Comparison of ENCODE assay signal across 16 cellular contexts in the genomic region with DNA sequence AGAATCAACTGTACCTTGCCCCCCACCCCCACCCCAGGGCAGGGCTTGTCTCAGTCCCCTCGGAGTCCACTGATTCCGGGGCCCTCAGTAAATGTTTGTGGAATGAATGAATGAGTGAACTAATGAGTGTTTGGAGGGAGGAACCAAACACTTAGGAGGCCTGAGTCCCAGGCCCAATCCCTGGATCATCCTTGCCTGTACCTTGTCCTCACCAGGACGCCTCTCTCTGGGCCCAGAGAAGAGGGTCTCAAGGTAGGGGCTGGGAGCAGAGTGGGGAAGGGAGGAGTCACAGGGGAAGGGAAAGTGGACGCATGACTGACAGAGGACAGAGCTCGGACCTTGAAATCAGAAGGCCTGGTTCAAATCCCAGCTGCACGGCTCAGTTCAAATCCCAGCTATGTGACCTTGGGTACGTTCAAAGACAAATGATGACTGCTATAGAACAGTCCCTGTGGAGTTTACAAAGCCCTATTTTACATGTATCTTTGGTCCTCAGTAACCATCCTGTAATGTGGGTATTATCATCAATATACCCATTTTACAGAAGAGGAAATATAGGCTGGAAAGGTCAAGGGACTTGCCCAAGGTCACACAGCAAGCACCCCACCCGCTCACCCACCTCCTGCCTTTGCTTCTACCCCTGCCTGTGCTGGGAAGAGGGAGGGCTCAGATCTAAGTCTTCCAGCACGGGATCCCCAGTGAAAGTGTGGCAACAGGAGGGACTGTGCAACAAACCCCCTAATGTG. TPM values are rescaled to one million over a fixed set of nuclear protein-coding genes. Genes with fewer than 3 reads are reported as not detected.
A peak's percentile ranks its signal among the peaks of the same experiment; 100 is the strongest.
DNase-seq lines count a peak whose midpoint lies in the region; ATAC-seq and TF ChIP-seq lines count a peak whose summit lies in the region.
"Had no signal": no experiment of that assay in that cellular context is flagged by ENCODE, and none has a peak within 500 bp of the region (broad histone marks: within the 10 kb centered on the region; RNA-seq: fewer than 3 reads in every experiment).

No MANE protein-coding gene starts in this region.

- H3K4me3 Mint-ChIP-seq in CD8-positive, alpha-beta T cell: no peak overlapping the region
- no peak overlapping the region for H3K4me3 Mint-ChIP-seq in activated naive CD8-positive, alpha-beta T cell treated with anti-CD3 and anti-CD28 coated beads, Interleukin-2, amount 10 ng/mL, durations not matched to agents 7 days and 5 days
- H3K4me3 Mint-ChIP-seq in natural killer cell treated with Interleukin-12 subunit alpha and Interleukin-12 subunit beta and Interleukin-15 and Interleukin-18, amount 100 ng/mL, for 72 hours: no peak overlapping the region
- H3K4me3 Mint-ChIP-seq: CD14-positive monocyte had no signal

- H3K4me1 Mint-ChIP-seq in CD8-positive, alpha-beta T cell (ENCODE audit: low read depth): peaks cover 41% of the 10 kb centered on the region
- H3K4me1 Mint-ChIP-seq in activated naive CD8-positive, alpha-beta T cell treated with anti-CD3 and anti-CD28 coated beads, Interleukin-2, amount 10 ng/mL, durations not matched to agents 7 days and 5 days: peaks cover 36% of the 10 kb centered on the region
- peaks cover 31 to 34% of the 10 kb centered on the region in 2 donors for H3K4me1 Mint-ChIP-seq in natural killer cell treated with Interleukin-12 subunit alpha and Interleukin-12 subunit beta and Interleukin-15 and Interleukin-18, amount 100 ng/mL, for 72 hours (ENCODE audit: low read depth in 2 of 2)

- ATAC-seq in CD8-positive, alpha-beta T cell: no peak
- ATAC-seq in activated naive CD8-positive, alpha-beta T cell treated with anti-CD3 and anti-CD28 coated beads, Interleukin-2, amount 10 ng/mL, durations not matched to agents 7 days and 5 days (ENCODE audit: low read depth): no peak
- ATAC-seq in natural killer cell treated with Interleukin-12 subunit alpha and Interleukin-12 subunit beta and Interleukin-15 and Interleukin-18, amount 100 ng/mL, for 72 hours: no peak

- intact Hi-C loops in CD8-positive, alpha-beta T cell (cut with DNase I, micrococcal nuclease): loop anchor here in 1 of 2 experiments (5.0 kb wide), 1 partner anchor 37 kb away; no protein-coding TSS in a partner anchor

- no peaks in the 10 kb centered on the region for H3K36me3 ChIP-seq in CD8-positive, alpha-beta T cell (ENCODE audit: insufficient read depth, low read length)

- H3K27me3 ChIP-seq in CD8-positive, alpha-beta T cell (ENCODE audit: insufficient read depth, low read length): no peaks in the 10 kb centered on the region

- H3K27me3 Mint-ChIP-seq in CD8-positive, alpha-beta T cell (ENCODE audit: low read depth): no peaks in the 10 kb centered on the region
- peaks cover 2% of the 10 kb centered on the region for H3K27me3 Mint-ChIP-seq in activated naive CD8-positive, alpha-beta T cell treated with anti-CD3 and anti-CD28 coated beads, Interleukin-2, amount 10 ng/mL, durations not matched to agents 7 days and 5 days
- no peaks in the 10 kb centered on the region for H3K27me3 Mint-ChIP-seq in natural killer cell treated with Interleukin-12 subunit alpha and Interleukin-12 subunit beta and Interleukin-15 and Interleukin-18, amount 100 ng/mL, for 72 hours

- POLR2A ChIA-PET in CD8-positive, alpha-beta T cell (lab: Charles Lee): interaction anchor here (1.4 kb wide), 1 partner anchor 25 kb away, joined by 4 read pairs; no protein-coding TSS in a partner anchor
- POLR2A ChIA-PET in activated naive CD8-positive, alpha-beta T cell treated with anti-CD3 and anti-CD28 coated beads, Interleukin-2, amount 10 ng/mL, durations not matched to agents 7 days and 5 days (lab: Charles Lee): interaction anchor here (6.3 kb wide), 1 partner anchor 29 kb away, joined by 82 read pairs; the partner anchor contains the start of gene UBTF

- no peak for TF ChIP-seq CTCF in CD8-positive, alpha-beta T cell (IDR thresholded peaks at IDR 0.05)

- no peaks in the 10 kb centered on the region for H3K9me3 Mint-ChIP-seq in CD8-positive, alpha-beta T cell
- no peaks in the 10 kb centered on the region for H3K9me3 Mint-ChIP-seq in activated naive CD8-positive, alpha-beta T cell treated with anti-CD3 and anti-CD28 coated beads, Interleukin-2, amount 10 ng/mL, durations not matched to agents 7 days and 5 days
- H3K9me3 Mint-ChIP-seq in natural killer cell treated with Interleukin-12 subunit alpha and Interleukin-12 subunit beta and Interleukin-15 and Interleukin-18, amount 100 ng/mL, for 72 hours: no peaks in the 10 kb centered on the region

- H3K4me1 ChIP-seq in CD8-positive, alpha-beta T cell (ENCODE audit: insufficient read depth, low read length): peaks cover 47% of the 10 kb centered on the region

- H3K36me3 Mint-ChIP-seq in CD8-positive, alpha-beta T cell: no peaks in the 10 kb centered on the region
- H3K36me3 Mint-ChIP-seq in activated naive CD8-positive, alpha-beta T cell treated with anti-CD3 and anti-CD28 coated beads, Interleukin-2, amount 10 ng/mL, durations not matched to agents 7 days and 5 days: no peaks in the 10 kb centered on the region
- no peaks in the 10 kb centered on the region for H3K36me3 Mint-ChIP-seq in natural killer cell treated with Interleukin-12 subunit alpha and Interleukin-12 subunit beta and Interleukin-15 and Interleukin-18, amount 100 ng/mL, for 72 hours
- H3K36me3 Mint-ChIP-seq: CD14-positive monocyte had no signal

- H3K4me3 ChIP-seq in CD8-positive, alpha-beta T cell (ENCODE audit: low read depth, low read length): no peak overlapping the region
- H3K4me3 ChIP-seq: PC-9 had no signal

- peak overlapping the region; percentile 71 for H3K27ac Mint-ChIP-seq in CD8-positive, alpha-beta T cell
- peak overlapping the region; percentile 21 for H3K27ac Mint-ChIP-seq in activated naive CD8-positive, alpha-beta T cell treated with anti-CD3 and anti-CD28 coated beads, Interleukin-2, amount 10 ng/mL, durations not matched to agents 7 days and 5 days
- H3K27ac Mint-ChIP-seq in natural killer cell treated with Interleukin-12 subunit alpha and Interleukin-12 subunit beta and Interleukin-15 and Interleukin-18, amount 100 ng/mL, for 72 hours: peak overlapping the region; percentile 49 to 73
- H3K27ac Mint-ChIP-seq: CD14-positive monocyte had no signal

- no peak overlapping the region for H3K27ac ChIP-seq in CD8-positive, alpha-beta T cell (ENCODE audit: low read depth, low read length)
- H3K27ac ChIP-seq: PC-9 had no signal

- CTCF ChIA-PET in CD8-positive, alpha-beta T cell (lab: Charles Lee): no interaction called here

- no peak for DNase-seq in CD8-positive, alpha-beta T cell
- DNase-seq in activated naive CD8-positive, alpha-beta T cell treated with anti-CD3 and anti-CD28 coated beads, Interleukin-2, amount 10 ng/mL, durations not matched to agents 7 days and 5 days: no peak
- DNase-seq in natural killer cell treated with Interleukin-12 subunit alpha and Interleukin-12 subunit beta and Interleukin-15 and Interleukin-18, amount 100 ng/mL, for 72 hours (ENCODE audit: low spot score): no peak
- DNase-seq in COLO829 (ENCODE audit: low spot score) (no peak), putamen (ENCODE audit: low spot score) (no peak)
- DNase-seq: Calu3, HCEC 1CT, NCI-H1105, NCI-H1694, NCI-H2227 treated with DMSO at 0.1 percent for 48 hours, NCI-H524, PC-9 had no signal

- no peaks in the 10 kb centered on the region for H3K9me3 ChIP-seq in CD8-positive, alpha-beta T cell (ENCODE audit: low read length)

RNA-seq across cellular contexts. Expression of gene SLC4A1, which starts 18.3 kb away (rescaled TPM):
- not detected for total RNA-seq in CD8-positive, alpha-beta T cell
- total RNA-seq in activated naive CD8-positive, alpha-beta T cell treated with anti-CD3 and anti-CD28 coated beads, Interleukin-2, amount 10 ng/mL, durations not matched to agents 7 days and 5 days: not detected
- total RNA-seq in natural killer cell treated with Interleukin-12 subunit alpha and Interleukin-12 subunit beta and Interleukin-15 and Interleukin-18, amount 100 ng/mL, for 72 hours: not detected
- total RNA-seq: A673, Calu3, HT-29, LHCN-M2, PC-9 had no signal

RNA-seq across cellular contexts. Expression of gene UBTF, which starts 30.2 kb away (rescaled TPM):
- 100 to 1,000 TPM; 151 to 155 TPM for total RNA-seq in CD8-positive, alpha-beta T cell
- total RNA-seq in activated naive CD8-positive, alpha-beta T cell treated with anti-CD3 and anti-CD28 coated beads, Interleukin-2, amount 10 ng/mL, durations not matched to agents 7 days and 5 days: 100 to 1,000 TPM; 183 to 200 TPM
- total RNA-seq in natural killer cell treated with Interleukin-12 subunit alpha and Interleukin-12 subunit beta and Interleukin-15 and Interleukin-18, amount 100 ng/mL, for 72 hours: 100 to 1,000 TPM; 109 to 201 TPM

RNA-seq across cellular contexts. Expression of gene ATXN7L3, which starts 50.0 kb away (rescaled TPM):
- 10 to 100 TPM; 85.5 to 85.7 TPM for total RNA-seq in CD8-positive, alpha-beta T cell
- 100 to 1,000 TPM; 116 TPM for total RNA-seq in activated naive CD8-positive, alpha-beta T cell treated with anti-CD3 and anti-CD28 coated beads, Interleukin-2, amount 10 ng/mL, durations not matched to agents 7 days and 5 days
- 100 to 1,000 TPM; 117 to 139 TPM for total RNA-seq in natural killer cell treated with Interleukin-12 subunit alpha and Interleukin-12 subunit beta and Interleukin-15 and Interleukin-18, amount 100 ng/mL, for 72 hours

RNA-seq across cellular contexts. Expression of gene RUNDC3A, which starts 58.7 kb away (rescaled TPM):
- under 1 TPM in 1 of 2 experiments, not detected in 1; 0.19 TPM for total RNA-seq in CD8-positive, alpha-beta T cell
- total RNA-seq in activated naive CD8-positive, alpha-beta T cell treated with anti-CD3 and anti-CD28 coated beads, Interleukin-2, amount 10 ng/mL, durations not matched to agents 7 days and 5 days: under 1 TPM in 1 of 2 experiments, not detected in 1; 0.50 TPM
- under 1 TPM in 1 of 2 donors, not detected in 1; 0.48 TPM for total RNA-seq in natural killer cell treated with Interleukin-12 subunit alpha and Interleukin-12 subunit beta and Interleukin-15 and Interleukin-18, amount 100 ng/mL, for 72 hours
- total RNA-seq: LHCN-M2, PC-9 had no signal

Comparison
In these comparisons a context has a peak if more than half of its experiments do, and no peak if none do; other contexts are left out.
1. H3K27ac Mint-ChIP-seq: peak in every context shown above with its lines; median percentile 71 in CD8-positive, alpha-beta T cell; 61 in natural killer cell treated with Interleukin-12 subunit alpha and Interleukin-12 subunit beta and Interleukin-15 and Interleukin-18, amount 100 ng/mL, for 72 hours; 21 in activated naive CD8-positive, alpha-beta T cell treated with anti-CD3 and anti-CD28 coated beads, Interleukin-2, amount 10 ng/mL, durations not matched to agents 7 days and 5 days.